ENCODE assay signal across 36 cellular contexts in the genomic region with DNA sequence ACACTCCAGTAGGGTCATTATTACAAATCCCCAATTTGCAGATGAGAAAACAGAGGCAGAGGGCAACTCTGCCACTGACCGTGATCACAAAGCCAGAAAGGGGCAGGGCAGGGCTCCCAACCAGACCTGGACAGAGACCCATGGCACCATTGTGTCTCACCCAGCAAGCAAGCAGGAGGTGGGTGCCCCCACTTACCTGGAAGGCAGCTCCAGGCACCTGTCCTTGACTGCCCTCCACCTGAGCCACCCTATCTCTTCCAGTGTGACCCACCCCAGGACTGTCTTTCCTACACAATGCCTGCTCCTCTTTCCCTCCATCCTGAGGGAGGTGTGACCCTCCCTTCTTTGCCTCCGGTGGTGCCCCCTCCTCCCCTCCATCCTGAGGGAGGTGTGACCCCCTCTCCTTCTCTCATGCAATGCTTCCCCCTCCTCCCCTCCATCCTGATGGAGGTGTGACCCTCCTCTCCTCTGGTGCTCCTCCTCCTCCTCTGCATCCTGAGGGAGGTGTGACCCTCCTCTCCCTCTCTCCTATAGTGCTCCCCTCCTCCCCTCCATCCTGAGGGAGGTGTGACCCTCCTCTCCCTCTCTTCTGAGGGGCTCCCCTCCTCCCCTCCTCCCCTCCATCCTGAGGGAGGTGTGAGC.
"Had no signal": no experiment of that assay in that cellular context is flagged by ENCODE, and none has a peak within 500 bp of the region (broad histone marks: within the 10 kb centered on the region; RNA-seq: fewer than 3 reads in every experiment).

No MANE protein-coding gene starts in this region.

- ATAC-seq: activated CD4-positive, alpha-beta T cell treated with anti-CD3 and anti-CD28 coated beads for 36 hours; activated CD8-positive, alpha-beta memory T cell treated with anti-CD3 and anti-CD28 coated beads, Interleukin-2, amount 10 ng/mL, durations not matched to agents 7 days and 5 days; activated CD8-positive, alpha-beta T cell treated with anti-CD3 and anti-CD28 coated beads, Interleukin-2, amount 10 ng/mL, durations not matched to agents 7 days and 5 days; activated naive CD8-positive, alpha-beta T cell treated with anti-CD3 and anti-CD28 coated beads, Interleukin-2, amount 50 U/mL, for 24 hours had no signal

- H3K4me3 Mint-ChIP-seq: activated B cell treated with CpG ODN at 0.5 μM for 24 hours; activated CD4-positive, alpha-beta memory T cell treated with anti-CD3 and anti-CD28 coated beads, Interleukin-2, amount 10 ng/mL, durations not matched to agents 7 days and 5 days; activated CD4-positive, alpha-beta T cell treated with anti-CD3 and anti-CD28 coated beads for 36 hours; activated CD4-positive, alpha-beta T cell treated with anti-CD3 and anti-CD28 coated beads, Interleukin-2, amount 10 ng/mL, durations not matched to agents 7 days and 5 days; activated CD8-positive, alpha-beta memory T cell treated with anti-CD3 and anti-CD28 coated beads, Interleukin-2, amount 10 ng/mL, durations not matched to agents 7 days and 5 days; activated CD8-positive, alpha-beta T cell treated with anti-CD3 and anti-CD28 coated beads, Interleukin-2, amount 10 ng/mL, durations not matched to agents 7 days and 5 days; activated naive CD4-positive, alpha-beta T cell treated with anti-CD3 and anti-CD28 coated beads, Interleukin-2, amount 10 ng/mL, durations not matched to agents 7 days and 5 days; activated naive CD4-positive, alpha-beta T cell treated with anti-CD3 and anti-CD28 coated beads, Interleukin-2, amount 50 U/mL, for 24 hours; activated naive CD8-positive, alpha-beta T cell; activated naive CD8-positive, alpha-beta T cell treated with anti-CD3 and anti-CD28 coated beads, Interleukin-2, amount 10 ng/mL, durations not matched to agents 7 days and 5 days; activated naive CD8-positive, alpha-beta T cell treated with anti-CD3 and anti-CD28 coated beads, Interleukin-2, amount 50 U/mL, for 24 hours; activated T-cell treated with anti-CD3 and anti-CD28 coated beads, Interleukin-2, amount 50 U/mL, for 24 hours; brain; T-helper 1 cell treated with Interleukin-12 subunit alpha and Interleukin-12 subunit beta and Interleukin-4 antibody, amounts not matched to agents 30 μg/mL and 1 μg/mL, for 36 hours; T-helper 2 cell treated with Interferon-gamma antibody and Interleukin-4, amounts not matched to agents 5 μg/mL and 100 μg/mL, for 36 hours had no signal

- H3K4me1 ChIP-seq: ascending aorta had no signal

- H3K27me3 ChIP-seq: ascending aorta, cardiac muscle cell had no signal

- H3K27me3 Mint-ChIP-seq: activated CD4-positive, alpha-beta memory T cell treated with anti-CD3 and anti-CD28 coated beads, Interleukin-2, amount 10 ng/mL, durations not matched to agents 7 days and 5 days; activated CD4-positive, alpha-beta T cell treated with anti-CD3 and anti-CD28 coated beads, Interleukin-2, amount 10 ng/mL, durations not matched to agents 7 days and 5 days; activated CD8-positive, alpha-beta memory T cell treated with anti-CD3 and anti-CD28 coated beads, Interleukin-2, amount 10 ng/mL, durations not matched to agents 7 days and 5 days; activated naive CD4-positive, alpha-beta T cell treated with anti-CD3 and anti-CD28 coated beads, Interleukin-2, amount 10 ng/mL, durations not matched to agents 7 days and 5 days; activated naive CD8-positive, alpha-beta T cell treated with anti-CD3 and anti-CD28 coated beads, Interleukin-2, amount 10 ng/mL, durations not matched to agents 7 days and 5 days; activated T-cell treated with anti-CD3 and anti-CD28 coated beads, Interleukin-2, amount 50 U/mL, for 24 hours had no signal

- H3K9me3 Mint-ChIP-seq: activated B cell treated with CpG ODN at 0.5 μM for 24 hours; activated CD4-positive, alpha-beta memory T cell treated with anti-CD3 and anti-CD28 coated beads, Interleukin-2, amount 10 ng/mL, durations not matched to agents 7 days and 5 days; activated CD4-positive, alpha-beta T cell treated with anti-CD3 and anti-CD28 coated beads, Interleukin-2, amount 10 ng/mL, durations not matched to agents 7 days and 5 days; activated naive CD4-positive, alpha-beta T cell treated with anti-CD3 and anti-CD28 coated beads, Interleukin-2, amount 10 ng/mL, durations not matched to agents 7 days and 5 days; activated naive CD4-positive, alpha-beta T cell treated with anti-CD3 and anti-CD28 coated beads, Interleukin-2, amount 50 U/mL, for 24 hours; activated naive CD8-positive, alpha-beta T cell treated with anti-CD3 and anti-CD28 coated beads, Interleukin-2, amount 10 ng/mL, durations not matched to agents 7 days and 5 days; activated naive CD8-positive, alpha-beta T cell treated with anti-CD3 and anti-CD28 coated beads, Interleukin-2, amount 50 U/mL, for 24 hours; activated T-cell treated with anti-CD3 and anti-CD28 coated beads, Interleukin-2, amount 50 U/mL, for 24 hours; activated T-helper 2 cell treated with anti-CD3 and anti-CD28 coated beads, Interferon-gamma antibody, Interleukin-2, Interleukin-4, amounts not matched to agents 10 μg/mL and 5 μg/mL and 100 μg/mL, durations not matched to agents 14 hours and 24 hours and 36 hours; T-helper 1 cell treated with Interleukin-12 subunit alpha and Interleukin-12 subunit beta and Interleukin-4 antibody, amounts not matched to agents 30 μg/mL and 1 μg/mL, for 36 hours; T-helper 2 cell treated with Interferon-gamma antibody and Interleukin-4, amounts not matched to agents 5 μg/mL and 100 μg/mL, for 36 hours had no signal

- H3K4me3 ChIP-seq: ascending aorta, cardiac muscle cell had no signal

- FAIRE-seq: TTC549 had no signal

- H3K36me3 ChIP-seq: ascending aorta, cardiac muscle cell had no signal

- H3K9me3 ChIP-seq: ascending aorta had no signal

- H3K4me1 Mint-ChIP-seq: activated B cell treated with CpG ODN at 0.5 μM for 24 hours; activated CD4-positive, alpha-beta memory T cell treated with anti-CD3 and anti-CD28 coated beads, Interleukin-2, amount 10 ng/mL, durations not matched to agents 7 days and 5 days; activated CD4-positive, alpha-beta T cell treated with anti-CD3 and anti-CD28 coated beads for 36 hours; activated CD4-positive, alpha-beta T cell treated with anti-CD3 and anti-CD28 coated beads, Interleukin-2, amount 10 ng/mL, durations not matched to agents 7 days and 5 days; activated CD8-positive, alpha-beta memory T cell treated with anti-CD3 and anti-CD28 coated beads, Interleukin-2, amount 10 ng/mL, durations not matched to agents 7 days and 5 days; activated naive CD4-positive, alpha-beta T cell treated with anti-CD3 and anti-CD28 coated beads, Interleukin-2, amount 10 ng/mL, durations not matched to agents 7 days and 5 days; activated naive CD4-positive, alpha-beta T cell treated with anti-CD3 and anti-CD28 coated beads, Interleukin-2, amount 50 U/mL, for 24 hours; activated naive CD8-positive, alpha-beta T cell treated with anti-CD3 and anti-CD28 coated beads, Interleukin-2, amount 10 ng/mL, durations not matched to agents 7 days and 5 days; activated naive CD8-positive, alpha-beta T cell treated with anti-CD3 and anti-CD28 coated beads, Interleukin-2, amount 50 U/mL, for 24 hours had no signal

- H3K27ac Mint-ChIP-seq: activated B cell treated with CpG ODN at 0.5 μM for 24 hours; activated CD4-positive, alpha-beta memory T cell treated with anti-CD3 and anti-CD28 coated beads, Interleukin-2, amount 10 ng/mL, durations not matched to agents 7 days and 5 days; activated CD4-positive, alpha-beta T cell treated with anti-CD3 and anti-CD28 coated beads for 36 hours; activated CD4-positive, alpha-beta T cell treated with anti-CD3 and anti-CD28 coated beads, Interleukin-2, amount 10 ng/mL, durations not matched to agents 7 days and 5 days; activated CD8-positive, alpha-beta memory T cell treated with anti-CD3 and anti-CD28 coated beads, Interleukin-2, amount 10 ng/mL, durations not matched to agents 7 days and 5 days; activated CD8-positive, alpha-beta T cell treated with anti-CD3 and anti-CD28 coated beads, Interleukin-2, amount 10 ng/mL, durations not matched to agents 7 days and 5 days; activated naive CD4-positive, alpha-beta T cell treated with anti-CD3 and anti-CD28 coated beads, Interleukin-2, amount 10 ng/mL, durations not matched to agents 7 days and 5 days; activated naive CD4-positive, alpha-beta T cell treated with anti-CD3 and anti-CD28 coated beads, Interleukin-2, amount 50 U/mL, for 24 hours; activated naive CD8-positive, alpha-beta T cell; activated naive CD8-positive, alpha-beta T cell treated with anti-CD3 and anti-CD28 coated beads, Interleukin-2, amount 10 ng/mL, durations not matched to agents 7 days and 5 days; activated naive CD8-positive, alpha-beta T cell treated with anti-CD3 and anti-CD28 coated beads, Interleukin-2, amount 50 U/mL, for 24 hours; activated T-cell treated with anti-CD3 and anti-CD28 coated beads, Interleukin-2, amount 50 U/mL, for 24 hours; activated T-helper 2 cell treated with anti-CD3 and anti-CD28 coated beads, Interferon-gamma antibody, Interleukin-2, Interleukin-4, amounts not matched to agents 10 μg/mL and 5 μg/mL and 100 μg/mL, durations not matched to agents 14 hours and 24 hours and 36 hours; T-helper 1 cell treated with Interleukin-12 subunit alpha and Interleukin-12 subunit beta and Interleukin-4 antibody, amounts not matched to agents 30 μg/mL and 1 μg/mL, for 36 hours; T-helper 2 cell treated with Interferon-gamma antibody and Interleukin-4, amounts not matched to agents 5 μg/mL and 100 μg/mL, for 36 hours had no signal

- DNase-seq: activated B cell treated with CpG ODN at 0.5 μM for 24 hours; activated CD4-positive, alpha-beta memory T cell treated with anti-CD3 and anti-CD28 coated beads, Interleukin-2, amount 10 ng/mL, durations not matched to agents 7 days and 5 days; activated CD4-positive, alpha-beta T cell treated with anti-CD3 and anti-CD28 coated beads for 1 hour; activated CD4-positive, alpha-beta T cell treated with anti-CD3 and anti-CD28 coated beads for 36 hours; activated CD4-positive, alpha-beta T cell treated with anti-CD3 and anti-CD28 coated beads for 48 hours; activated CD4-positive, alpha-beta T cell treated with anti-CD3 and anti-CD28 coated beads, Interleukin-2, amount 10 ng/mL, durations not matched to agents 7 days and 5 days; activated CD4-positive, alpha-beta T cell treated with anti-CD3 and anti-CD28 coated beads, Interleukin-2, amount 50 U/mL, for 48 hours; activated CD8-positive, alpha-beta memory T cell treated with anti-CD3 and anti-CD28 coated beads for 24 hours; activated CD8-positive, alpha-beta memory T cell treated with anti-CD3 and anti-CD28 coated beads, Interleukin-2, amount 10 ng/mL, durations not matched to agents 7 days and 5 days; activated CD8-positive, alpha-beta memory T cell treated with anti-CD3 and anti-CD28 coated beads, Interleukin-2, amount 50 U/mL, for 48 hours; activated CD8-positive, alpha-beta T cell treated with anti-CD3 and anti-CD28 coated beads, Interleukin-2, amount 10 ng/mL, durations not matched to agents 7 days and 5 days; activated effector memory CD4-positive, alpha-beta T cell treated with Interleukin-2 at 50 U/mL for 16 hours; activated gamma-delta T cell; activated naive CD4-positive, alpha-beta T cell treated with anti-CD3 and anti-CD28 coated beads, Interleukin-2, amount 10 ng/mL, durations not matched to agents 7 days and 5 days; activated naive CD4-positive, alpha-beta T cell treated with Interleukin-2 at 50 U/mL for 16 hours; activated naive CD8-positive, alpha-beta T cell treated with anti-CD3 and anti-CD28 coated beads, Interleukin-2, amount 10 ng/mL, durations not matched to agents 7 days and 5 days; activated naive CD8-positive, alpha-beta T cell treated with anti-CD3 and anti-CD28 coated beads, Interleukin-2, amount 50 U/mL, for 24 hours; activated T-cell treated with anti-CD3 and anti-CD28 coated beads, Interleukin-2, amount 50 U/mL, for 24 hours; activated T-cell treated with anti-CD3 and anti-CD28 coated beads, Interleukin-2, amount 50 U/mL, for 48 hours; amygdala; anterior cingulate cortex; caudate nucleus; SW 1271; T-helper 1 cell; T-helper 2 cell; T-helper 9 cell had no signal

- H3K27ac ChIP-seq: ascending aorta, cardiac muscle cell, VCaP had no signal

- H3K36me3 Mint-ChIP-seq: activated CD8-positive, alpha-beta memory T cell treated with anti-CD3 and anti-CD28 coated beads, Interleukin-2, amount 10 ng/mL, durations not matched to agents 7 days and 5 days; activated naive CD4-positive, alpha-beta T cell treated with anti-CD3 and anti-CD28 coated beads, Interleukin-2, amount 10 ng/mL, durations not matched to agents 7 days and 5 days; activated naive CD4-positive, alpha-beta T cell treated with anti-CD3 and anti-CD28 coated beads, Interleukin-2, amount 50 U/mL, for 24 hours; activated naive CD8-positive, alpha-beta T cell; activated naive CD8-positive, alpha-beta T cell treated with anti-CD3 and anti-CD28 coated beads, Interleukin-2, amount 10 ng/mL, durations not matched to agents 7 days and 5 days; brain had no signal
